8 cellular contexts compared by ENCODE assay signal in the genomic region with DNA sequence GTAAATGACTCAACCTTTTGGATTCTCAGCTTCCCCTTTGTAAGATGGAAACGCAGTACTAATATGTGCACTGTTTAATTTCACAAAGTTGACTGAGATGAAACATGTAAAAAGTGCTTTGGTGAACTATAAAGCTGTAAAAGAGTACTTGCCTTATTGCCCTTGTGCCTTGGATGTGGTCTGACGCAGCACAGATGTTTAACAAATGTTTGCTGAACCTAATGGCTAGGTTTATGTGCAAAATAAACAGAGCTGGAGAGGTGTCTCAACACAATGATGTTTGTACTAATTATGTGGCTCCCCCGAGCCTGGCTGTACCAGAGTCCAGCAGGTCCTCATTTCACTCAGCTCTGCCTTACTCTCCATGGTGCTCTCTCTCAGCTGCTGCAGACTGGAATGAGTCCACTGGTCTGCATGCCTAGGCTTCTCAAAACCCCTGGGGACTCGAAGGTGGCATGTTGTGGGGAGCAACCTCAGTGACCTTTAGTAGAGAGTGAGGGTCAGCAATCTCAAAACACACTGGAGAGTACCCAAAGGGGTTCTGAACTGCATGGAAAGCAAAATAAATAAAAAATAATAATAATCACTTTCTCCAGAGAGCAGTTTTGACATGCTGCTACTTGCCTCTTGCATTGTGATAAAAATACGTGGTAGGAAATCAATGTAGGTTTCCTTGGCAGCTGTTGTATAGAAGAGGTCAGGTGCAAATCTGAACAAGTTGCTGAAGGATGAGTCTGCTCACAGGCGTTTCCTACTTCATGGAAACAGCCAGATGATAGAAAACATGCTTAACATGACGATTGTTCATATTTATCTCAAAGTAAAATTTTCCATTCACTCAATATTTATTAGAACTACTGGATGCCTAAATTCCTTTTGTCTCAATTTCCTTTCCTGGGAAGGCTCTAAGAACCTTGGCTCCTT. TPM values are rescaled to one million over a fixed set of nuclear protein-coding genes. Genes with fewer than 3 reads are reported as not detected.
DNase-seq lines count a peak whose midpoint lies in the region; ATAC-seq, FAIRE-seq and TF ChIP-seq lines count a peak whose summit lies in the region.

No MANE protein-coding gene starts in this region.

- H4K91ac ChIP-seq in trophoblast cell (ENCODE audit: low read depth, low read length) = no peak overlapping the region

- H4K20me1 ChIP-seq in GM23338 (replicated peaks; ENCODE audit: insufficient read depth) (no peaks in the 10 kb centered on the region), endothelial cell of umbilical vein (replicated peaks; ENCODE audit: control insufficient read depth, extremely low read depth, insufficient read depth, low read length) (no peaks in the 10 kb centered on the region)

- no peak overlapping the region for H2BK12ac ChIP-seq in trophoblast cell (ENCODE audit: low read length)

- H4K8ac ChIP-seq in trophoblast cell (ENCODE audit: low read depth, low read length) = no peak overlapping the region

- TF ChIP-seq CTCF in GM23338 (conservative IDR thresholded peaks at IDR 0.05; ENCODE audit: low read depth in 2 of 2) (no peak), endothelial cell of umbilical vein (IDR thresholded peaks at IDR 0.05; ENCODE audit: extremely low read depth in 1 of 2, insufficient read depth in 1 of 2, low read depth in 1 of 2, low read length in 2 of 2) (no peak)

- DNase-seq in GM23338 (ENCODE audit: low spot score) (no peak), NCI-H2227 treated with DMSO at 0.1 percent for 48 hours (lab: John Stamatoyannopoulos, UW) (peak; percentile 72), endothelial cell of umbilical vein (ENCODE audit: low read depth, low spot score) (peak; percentile 90), trophoblast cell (no peak), mesenteric fat pad (ENCODE audit: low spot score) (no peak), amygdala (lab: John Stamatoyannopoulos, UW) (no peak)

- intact Hi-C loops in endothelial cell of umbilical vein (cut with micrococcal nuclease) = loop anchor here (1.0 kb wide), 1 partner anchor 8 kb away; no protein-coding TSS in a partner anchor

- H2AFZ ChIP-seq in GM23338 = no peak overlapping the region
- H2AFZ ChIP-seq in endothelial cell of umbilical vein (ENCODE audit: low read depth, low read length) = no peak overlapping the region
- H2AFZ ChIP-seq in trophoblast cell (ENCODE audit: insufficient read depth, low read length, poor library complexity) = no peak overlapping the region

- no peak overlapping the region for H3K27ac ChIP-seq in GM23338 (ENCODE audit: low read depth)
- H3K27ac ChIP-seq in endothelial cell of umbilical vein (ENCODE audit: insufficient read depth, low read depth, low read length) = peak overlapping the region; percentile 26
- peak overlapping the region; percentile 50 for H3K27ac ChIP-seq in trophoblast cell (ENCODE audit: low read depth, low read length)

- BruUV-seq in endothelial cell of umbilical vein (replicated peaks; lab: Mats Ljungman, UMichigan) = TSS peak; percentile 73

- H3K27ac Mint-ChIP-seq in GM23338 = peak overlapping the region; percentile 56

- no peak overlapping the region for H3K9ac ChIP-seq in endothelial cell of umbilical vein (replicated peaks; ENCODE audit: extremely low read depth, insufficient read depth, low read length)
- H3K9ac ChIP-seq in trophoblast cell (ENCODE audit: low read length) = no peak overlapping the region

- dilution Hi-C loops in endothelial cell of umbilical vein (cut with MboI; ENCODE audit: extremely low pct_ligation_motif_present, low sequenced_read_pairs) = no loop called here

- H3K36me3 ChIP-seq in GM23338 (ENCODE audit: insufficient read depth) = no peaks in the 10 kb centered on the region
- H3K36me3 ChIP-seq in endothelial cell of umbilical vein (ENCODE audit: control insufficient read depth in 2 of 2, extremely low read depth in 1 of 2, insufficient read depth in 2 of 2, low read length in 2 of 2) = no peaks in the 10 kb centered on the region
- no peaks in the 10 kb centered on the region for H3K36me3 ChIP-seq in trophoblast cell (ENCODE audit: control insufficient read depth in 1 of 2, insufficient read depth in 2 of 2, low read length in 2 of 2)

- peaks cover 16% of the 10 kb centered on the region for H3K79me1 ChIP-seq in trophoblast cell (ENCODE audit: low read length)

- H3K4me1 ChIP-seq in GM23338 (ENCODE audit: insufficient read depth) = peaks cover 34% of the 10 kb centered on the region
- peaks cover 36% of the 10 kb centered on the region for H3K4me1 ChIP-seq in endothelial cell of umbilical vein (ENCODE audit: control insufficient read depth, extremely low read depth, insufficient read depth, low read length)
- H3K4me1 ChIP-seq in trophoblast cell (ENCODE audit: control insufficient read depth in 1 of 2, insufficient read depth in 2 of 2, low read length in 2 of 2) = peaks cover 13 to 14% of the 10 kb centered on the region in 2 experiments

- no peak overlapping the region for H2BK5ac ChIP-seq in trophoblast cell (ENCODE audit: low read depth, low read length, poor library complexity)

- H3K4ac ChIP-seq in trophoblast cell (ENCODE audit: low read depth, low read length) = no peak overlapping the region

- no peaks in the 10 kb centered on the region for H3K27me3 Mint-ChIP-seq in GM23338 (ENCODE audit: insufficient read depth, low read depth, poor library complexity)

- H3K9me3 ChIP-seq in endothelial cell of umbilical vein (replicated peaks; ENCODE audit: control insufficient read depth, insufficient read depth, low read length) = no peaks in the 10 kb centered on the region
- no peaks in the 10 kb centered on the region for H3K9me3 ChIP-seq in trophoblast cell (ENCODE audit: insufficient read depth, low read depth, low read length)

- H2BK120ac ChIP-seq in trophoblast cell (ENCODE audit: insufficient read depth, low read length, poor library complexity) = no peak overlapping the region

- CTCF ChIA-PET in endothelial cell of umbilical vein (lab: Charles Lee) = interaction anchor here (0.6 to 1.0 kb wide), 5 partner anchors 9 to 309 kb away, joined by 3 to 7 read pairs (median 3); partner anchors contain the start of genes AMIGO2 and PCED1B

- H3K4me3 Mint-ChIP-seq in GM23338 = no peak overlapping the region

- no peak overlapping the region for H3K18ac ChIP-seq in trophoblast cell (ENCODE audit: low read length)

- H3K9me3 Mint-ChIP-seq in GM23338 = no peaks in the 10 kb centered on the region

- peak; percentile 90 for FAIRE-seq in endothelial cell of umbilical vein (lab: Jason Lieb, UNC)

- ATAC-seq in GM23338 (no peak), HG02938 (IDR thresholded peaks at IDR 0.05; ENCODE audit: unreplicated experiment) (no peak), GM21526 (IDR thresholded peaks at IDR 0.05; ENCODE audit: low FRiP score, unreplicated experiment) (no peak)

- no peak overlapping the region for H3K14ac ChIP-seq in trophoblast cell (ENCODE audit: low read length)

- no peaks in the 10 kb centered on the region for H3K9me1 ChIP-seq in endothelial cell of umbilical vein (replicated peaks; ENCODE audit: control insufficient read depth, extremely low read depth, insufficient read depth, low read length)

- H4K12ac ChIP-seq in trophoblast cell (ENCODE audit: low read depth, low read length) = no peak overlapping the region

- H3K36me3 Mint-ChIP-seq in GM23338 (ENCODE audit: low read depth) = no peaks in the 10 kb centered on the region

- H3K4me1 Mint-ChIP-seq in GM23338 = peaks cover 29% of the 10 kb centered on the region

- no peak for TF ChIP-seq POLR2A in endothelial cell of umbilical vein (IDR thresholded peaks at IDR 0.05; ENCODE audit: low read depth, low read length)

- H3F3A ChIP-seq in GM23338 (replicated peaks; ENCODE audit: low read depth) = no peaks in the 10 kb centered on the region

- H3K9me2 ChIP-seq in GM23338 (ENCODE audit: insufficient read depth) = no peaks in the 10 kb centered on the region

- POLR2A ChIA-PET in endothelial cell of umbilical vein (lab: Charles Lee) = interaction anchor here (0.6 kb wide), 1 partner anchor 269 kb away, joined by 3 read pairs; no protein-coding TSS in a partner anchor

- no CpG with 5 or more reads among the region's 7 CpGs for WGBS in trophoblast cell (ENCODE audit: extremely low coverage, insufficient coverage, insufficient read length)

- H3K4me3 ChIP-seq in GM23338 (no peak overlapping the region), endothelial cell of umbilical vein (replicated peaks in 1 of 3; ENCODE audit: insufficient read depth in 1 of 3, low read depth in 1 of 3, low read length in 3 of 3) (no peak overlapping the region), trophoblast cell (ENCODE audit: low read depth, low read length) (no peak overlapping the region)

- H3K4me2 ChIP-seq in GM23338 (no peak overlapping the region), endothelial cell of umbilical vein (ENCODE audit: insufficient read depth, low read length) (no peak overlapping the region), trophoblast cell (ENCODE audit: low read length) (no peak overlapping the region)

- no peaks in the 10 kb centered on the region for H3K79me2 ChIP-seq in GM23338 (replicated peaks; ENCODE audit: insufficient read depth)
- H3K79me2 ChIP-seq in endothelial cell of umbilical vein (ENCODE audit: control insufficient read depth, insufficient read depth, low read length) = no peaks in the 10 kb centered on the region
- no peaks in the 10 kb centered on the region for H3K79me2 ChIP-seq in trophoblast cell (ENCODE audit: control insufficient read depth, insufficient read depth, low read length, poor library complexity)

- no peak overlapping the region for H2AK5ac ChIP-seq in trophoblast cell (ENCODE audit: low read length)

- H3K23ac ChIP-seq in trophoblast cell (ENCODE audit: low read length) = no peak overlapping the region

- H3K27me3 ChIP-seq in GM23338 (ENCODE audit: insufficient read depth) (no peaks in the 10 kb centered on the region), endothelial cell of umbilical vein (ENCODE audit: control insufficient read depth in 2 of 2, insufficient read depth in 2 of 2, low read length in 2 of 2) (no peaks in the 10 kb centered on the region), trophoblast cell (ENCODE audit: insufficient read depth, low read length) (no peaks in the 10 kb centered on the region)

RNA-seq across cellular contexts. Expression of gene AMIGO2, which starts 8.5 kb away (rescaled TPM):
- 3.5 and 3.8 TPM in 2 replicates for total RNA-seq in GM23338 (2014; rRNA removed; shearing (Covaris generic))
- polyA plus RNA-seq in GM23338 (2016; fragmentation: Nextera tagmentation; extraction: Ambion mirVana) (1.8 and 2.1 TPM in 2 replicates), endothelial cell of umbilical vein (4.1 and 5.4 TPM in 2 replicates)
- total RNA-seq in endothelial cell of umbilical vein (7.5 and 8.7 TPM in 2 replicates), mesenteric fat pad (16.4 TPM)
- 4.7 TPM in 2 replicates for polyA plus RNA-seq in endothelial cell of umbilical vein (2011; cell fraction: cytosol; rRNA removed)
- 14.5 and 19.4 TPM in 2 replicates for polyA plus RNA-seq in endothelial cell of umbilical vein (2011; cell fraction: nucleus; rRNA removed)
- 14.1 and 22.6 TPM in 2 replicates for polyA plus RNA-seq in endothelial cell of umbilical vein (2012)
- 6.4 and 7.3 TPM in 2 replicates for polyA minus RNA-seq in endothelial cell of umbilical vein
- polyA minus RNA-seq in endothelial cell of umbilical vein (2011; cell fraction: cytosol; rRNA and poly(A)+ RNA removed) = 2.5 TPM
- 4.4 and 7.6 TPM in 2 replicates for polyA minus RNA-seq in endothelial cell of umbilical vein (2011; cell fraction: nucleus; rRNA and poly(A)+ RNA removed)
- 8.3 TPM in 2 replicates for polyA plus RNA-seq in trophoblast cell (2013)

RNA-seq across cellular contexts. Expression of gene PCED1B, which starts 8.9 kb away (rescaled TPM):
- total RNA-seq in GM23338 (2014; rRNA removed; shearing (Covaris generic)) = 5.1 and 6.1 TPM in 2 replicates
- polyA plus RNA-seq in GM23338 (2016; fragmentation: Nextera tagmentation; extraction: Ambion mirVana) = 4.6 and 6.6 TPM in 2 replicates
- 1.5 and 2.6 TPM in 2 replicates for total RNA-seq in endothelial cell of umbilical vein
- polyA plus RNA-seq in endothelial cell of umbilical vein = 1.7 TPM in 2 replicates
- 0.61 and 0.78 TPM in 2 replicates for polyA plus RNA-seq in endothelial cell of umbilical vein (2011; cell fraction: cytosol; rRNA removed)
- 2.5 and 2.7 TPM in 2 replicates for polyA plus RNA-seq in endothelial cell of umbilical vein (2011; cell fraction: nucleus; rRNA removed)
- 1.7 and 2.4 TPM in 2 replicates for polyA plus RNA-seq in endothelial cell of umbilical vein (2012)
- 0.49 and 1.4 TPM in 2 replicates for polyA minus RNA-seq in endothelial cell of umbilical vein
- polyA minus RNA-seq in endothelial cell of umbilical vein (2011; cell fraction: cytosol; rRNA and poly(A)+ RNA removed) = 0.72 TPM
- polyA minus RNA-seq in endothelial cell of umbilical vein (2011; cell fraction: nucleus; rRNA and poly(A)+ RNA removed) = 1.2 and 1.4 TPM in 2 replicates
- 2.5 and 2.6 TPM in 2 replicates for polyA plus RNA-seq in trophoblast cell (2013)
- total RNA-seq in mesenteric fat pad = 6.1 TPM

Comparison
In these comparisons a context has a peak if more than half of its experiments do, and no peak if none do; other contexts are left out.
1. DNase-seq: peak in NCI-H2227 treated with DMSO at 0.1 percent for 48 hours (single experiment) and endothelial cell of umbilical vein (single experiment); none in GM23338 (single experiment), trophoblast cell (0 of 2), mesenteric fat pad (single experiment) and amygdala (0 of 56).